In genomic region chr4:174512745-174513144, GRCh38 we compare ENCODE assay signal across 30 cellular contexts. TPM values are rescaled to one million over a fixed set of nuclear protein-coding genes. Genes with fewer than 3 reads are reported as not detected.
"Had no signal": no experiment of that assay in that cellular context is flagged by ENCODE, and none has a peak within 500 bp of the region (broad histone marks: within the 10 kb centered on the region; RNA-seq: fewer than 3 reads in every experiment).

No MANE protein-coding gene starts in this region.

- H3K4me3 ChIP-seq: colonic mucosa, esophagus squamous epithelium, gastrocnemius medialis, heart right ventricle, left ventricle myocardium inferior, lower lobe of right lung, mucosa of descending colon had no signal

- H3K36me3 Mint-ChIP-seq: naive B cell had no signal

- FAIRE-seq: endometrium, islet of Langerhans, keratinocyte had no signal

- H3K4me1 ChIP-seq: colonic mucosa, gastrocnemius medialis, left ventricle myocardium inferior had no signal

- ATAC-seq: effector memory CD8-positive, alpha-beta T cell; esophagus mucosa; gastrocnemius medialis; heart right ventricle; left cardiac atrium; lower lobe of right lung; mucosa of descending colon had no signal

- H3K27me3 ChIP-seq: colonic mucosa, esophagus squamous epithelium, gastrocnemius medialis, heart right ventricle had no signal

- H3K36me3 ChIP-seq: colonic mucosa, gastrocnemius medialis, heart right ventricle, left ventricle myocardium inferior had no signal

- H3K27me3 Mint-ChIP-seq: dendritic cell treated with granulocyte-macrophage colony-stimulating factor and Interleukin-4, amounts not matched to agents 40 ng/mL and 50 ng/mL, for 4 days; effector memory CD8-positive, alpha-beta T cell; naive B cell had no signal

- H3K27ac ChIP-seq: colonic mucosa, epithelial cell of prostate, esophagus squamous epithelium, gastrocnemius medialis, heart right ventricle, left ventricle myocardium inferior, lower lobe of right lung had no signal

- H3K9me3 ChIP-seq: colonic mucosa, esophagus squamous epithelium, gastrocnemius medialis, heart right ventricle, left ventricle myocardium inferior, lower lobe of right lung, mucosa of descending colon had no signal

- H3K4me1 Mint-ChIP-seq: endodermal cell, naive B cell had no signal

- H3K4me3 Mint-ChIP-seq: dendritic cell treated with granulocyte-macrophage colony-stimulating factor and Interleukin-4, amounts not matched to agents 40 ng/mL and 50 ng/mL, for 4 days; effector memory CD8-positive, alpha-beta T cell; endodermal cell; mesothelial cell of epicardium; naive B cell had no signal

- DNase-seq: colonic mucosa; cortex of kidney; effector CD8-positive, alpha-beta T cell; effector memory CD8-positive, alpha-beta T cell; endodermal cell; erythroblast; esophagus squamous epithelium; foreskin fibroblast; foreskin melanocyte; gastrocnemius medialis; glutamatergic neuron; head of caudate nucleus; heart right ventricle; hippocampal formation; left cardiac atrium; left ventricle myocardium inferior; lower lobe of right lung; mesenchymal stem cell; mucosa of descending colon; naive B cell had no signal

- H3K27ac Mint-ChIP-seq: dendritic cell treated with granulocyte-macrophage colony-stimulating factor and Interleukin-4, amounts not matched to agents 40 ng/mL and 50 ng/mL, for 4 days; effector memory CD8-positive, alpha-beta T cell; endodermal cell; mesothelial cell of epicardium; naive B cell had no signal

- H3K9me3 Mint-ChIP-seq: dendritic cell treated with granulocyte-macrophage colony-stimulating factor and Interleukin-4, amounts not matched to agents 40 ng/mL and 50 ng/mL, for 4 days; effector memory CD8-positive, alpha-beta T cell; endodermal cell; naive B cell had no signal

RNA-seq across cellular contexts. Expression of gene HPGD, which starts 9.5 kb away (rescaled TPM):
- total RNA-seq: dermis microvascular lymphatic vessel endothelial cell, glomerular endothelial cell, lung microvascular endothelial cell had no signal
